ENCODE assay signal across 8 cellular contexts in genomic region chrX:154804957-154805695, GRCh38. TPM values are rescaled to one million over a fixed set of nuclear protein-coding genes. Genes with fewer than 3 reads are reported as not detected.
A peak's percentile ranks its signal among the peaks of the same experiment; 100 is the strongest.
DNase-seq lines count a peak whose midpoint lies in the region; ATAC-seq and TF ChIP-seq lines count a peak whose summit lies in the region.

TSS of gene MPP1 (minus strand) at chrX:154805485. CDS start at chrX:154805373, 112 bp downstream.

- H3K79me2 ChIP-seq in parathyroid adenoma = no peaks in the 10 kb centered on the region

- H3K36me3 Mint-ChIP-seq in activated naive CD8-positive, alpha-beta T cell treated with anti-CD3 and anti-CD28 coated beads, Interleukin-2, amount 10 ng/mL, durations not matched to agents 7 days and 5 days = peaks cover 6% of the 10 kb centered on the region

- 0 to 2% methylated on average over 4 to 10 of the region's 65 CpGs for WGBS in thyroid gland, 2 donors

- intact Hi-C loops in Right ventricle myocardium superior (cut with DNase I) = no loop called here
- intact Hi-C loops in thyroid gland (cut with DNase I) = no loop called here

- peak; percentile 78 for DNase-seq in Daoy (ENCODE audit: low read depth)
- DNase-seq in Jurkat, Clone E6-1 (ENCODE audit: low read depth, low spot score) = peak; percentile 48
- peak; percentile 60 for DNase-seq in SW480 (ENCODE audit: low spot score)
- DNase-seq in activated naive CD8-positive, alpha-beta T cell treated with anti-CD3 and anti-CD28 coated beads, Interleukin-2, amount 10 ng/mL, durations not matched to agents 7 days and 5 days = peak; percentile 86
- peak; percentile 85 for DNase-seq in Right ventricle myocardium superior
- peak; percentile 68 to 71 for DNase-seq in thyroid gland

- H3K4me1 ChIP-seq in parathyroid adenoma = no peaks in the 10 kb centered on the region
- peaks cover 7 to 11% of the 10 kb centered on the region in 2 donors for H3K4me1 ChIP-seq in thyroid gland

- TF ChIP-seq CTCF in parathyroid adenoma (IDR thresholded peaks at IDR 0.05) (no peak), thyroid gland (IDR thresholded peaks at IDR 0.05) (no peak)

- peak within 1 kb of the TSS; percentile 82 for H3K4me3 Mint-ChIP-seq in activated naive CD8-positive, alpha-beta T cell treated with anti-CD3 and anti-CD28 coated beads, Interleukin-2, amount 10 ng/mL, durations not matched to agents 7 days and 5 days

- H3K27me3 ChIP-seq in parathyroid adenoma (ENCODE audit: control insufficient read depth, insufficient read depth, low read length) (no peaks in the 10 kb centered on the region), thyroid gland (no peaks in the 10 kb centered on the region)

- H3K4me1 Mint-ChIP-seq in activated naive CD8-positive, alpha-beta T cell treated with anti-CD3 and anti-CD28 coated beads, Interleukin-2, amount 10 ng/mL, durations not matched to agents 7 days and 5 days = peaks cover 31% of the 10 kb centered on the region

- peaks cover 2% of the 10 kb centered on the region for H3K27me3 Mint-ChIP-seq in activated naive CD8-positive, alpha-beta T cell treated with anti-CD3 and anti-CD28 coated beads, Interleukin-2, amount 10 ng/mL, durations not matched to agents 7 days and 5 days

- peak within 1 kb of the TSS; percentile 66 for H3K27ac ChIP-seq in parathyroid adenoma
- H3K27ac ChIP-seq in thyroid gland = peak within 1 kb of the TSS in 2 of 3 donors; percentile 16 to 62

- no peak within 1 kb of the TSS for H3K9ac ChIP-seq in parathyroid adenoma

- H3K9me3 Mint-ChIP-seq in activated naive CD8-positive, alpha-beta T cell treated with anti-CD3 and anti-CD28 coated beads, Interleukin-2, amount 10 ng/mL, durations not matched to agents 7 days and 5 days = peaks cover 5% of the 10 kb centered on the region

- H2AFZ ChIP-seq in parathyroid adenoma = peak within 1 kb of the TSS; percentile 94

- peak within 1 kb of the TSS; percentile 82 for H3K4me2 ChIP-seq in parathyroid adenoma (ENCODE audit: low read length)

- H3K27ac Mint-ChIP-seq in activated naive CD8-positive, alpha-beta T cell treated with anti-CD3 and anti-CD28 coated beads, Interleukin-2, amount 10 ng/mL, durations not matched to agents 7 days and 5 days = peak within 1 kb of the TSS; percentile 82

- peak; percentile 92 for ATAC-seq in GM21576 (IDR thresholded peaks at IDR 0.05; ENCODE audit: unreplicated experiment)
- peak; percentile 85 for ATAC-seq in activated naive CD8-positive, alpha-beta T cell treated with anti-CD3 and anti-CD28 coated beads, Interleukin-2, amount 10 ng/mL, durations not matched to agents 7 days and 5 days (ENCODE audit: low read depth)
- ATAC-seq in Right ventricle myocardium superior (ENCODE audit: poor library complexity) = peak; percentile 99

- POLR2A ChIA-PET in activated naive CD8-positive, alpha-beta T cell treated with anti-CD3 and anti-CD28 coated beads, Interleukin-2, amount 10 ng/mL, durations not matched to agents 7 days and 5 days (lab: Charles Lee) = interaction anchor here (1.0 to 1.8 kb wide), 7 partner anchors 11 to 57 kb away, joined by 4 to 10 read pairs (median 5); partner anchors contain the start of gene DKC1

- H3K4me3 ChIP-seq in Jurkat, Clone E6-1 (ENCODE audit: low read length) = peak within 1 kb of the TSS; percentile 68
- H3K4me3 ChIP-seq in parathyroid adenoma (ENCODE audit: low read depth, low read length) (peak within 1 kb of the TSS; percentile 66), thyroid gland (replicated peaks in 1 of 3) (peak within 1 kb of the TSS in 2 of 3 donors; percentile 46 to 52)

- H3K36me3 ChIP-seq in parathyroid adenoma (ENCODE audit: control insufficient read depth, insufficient read depth, low read length) (no peaks in the 10 kb centered on the region), thyroid gland (no peaks in the 10 kb centered on the region)

- H3K9me3 ChIP-seq in parathyroid adenoma (ENCODE audit: control insufficient read depth, low read length) (no peaks in the 10 kb centered on the region), thyroid gland (no peaks in the 10 kb centered on the region)

- peak in 1 of 2 donors; percentile 61 for TF ChIP-seq POLR2A in thyroid gland (IDR thresholded peaks at IDR 0.05)

RNA-seq across cellular contexts. Expression of gene MPP1, which starts in this region (rescaled TPM):
- 11.6 and 21.8 TPM in 2 replicates for total RNA-seq in Daoy (2014; rRNA removed; shearing (Covaris generic))
- polyA plus RNA-seq in Jurkat, Clone E6-1 (2012; ENCODE audit: insufficient read depth, insufficient read length) = 49.8 TPM
- 10 to 100 TPM; 59.8 to 64.9 TPM for total RNA-seq in activated naive CD8-positive, alpha-beta T cell treated with anti-CD3 and anti-CD28 coated beads, Interleukin-2, amount 10 ng/mL, durations not matched to agents 7 days and 5 days
- 37.7 TPM for total RNA-seq in Right ventricle myocardium superior
- total RNA-seq in thyroid gland = 10 to 100 TPM; 26.8 to 47.3 (median 28.8) TPM

Comparison
In these comparisons a context has a peak if more than half of its experiments do, and no peak if none do; other contexts are left out.
1. Peak in every context shown above with its lines: DNase-seq, ATAC-seq, H3K4me3 ChIP-seq and H3K27ac ChIP-seq.